In genomic region chr22:26439559-26439958, GRCh38 we compare ENCODE assay signal across 1 cellular context.
A peak's percentile ranks its signal among the peaks of the same experiment; 100 is the strongest.
TF ChIP-seq lines count a peak whose summit lies in the region.

No MANE protein-coding gene starts in this region.

TF ChIP-seq in K562, 482 proteins besides CTCF, POLR2A, EP300 and RAD21:
- peak; percentile 94 for TF ChIP-seq RBM25 (IDR thresholded peaks at IDR 0.05; ENCODE audit: low read depth, low read length, severe bottlenecking)
- TF ChIP-seq ADNP (tag; IDR thresholded peaks at IDR 0.05), result peak; percentile 63; the same call in 1 of the 2 replicates
- TF ChIP-seq AFF1 (IDR thresholded peaks at IDR 0.05; ENCODE audit: low read depth in 1 of 2, partially characterized antibody in 2 of 2), result no peak
- no peak for TF ChIP-seq POLR2AphosphoS5 (IDR thresholded peaks at IDR 0.05; ENCODE audit: control insufficient read depth, insufficient read depth, low read depth, low read length)
- 0 out of 2 replicates have a peak, but pooled peaks have one; percentile 38 for TF ChIP-seq HDAC2 (IDR thresholded peaks at IDR 0.05)
- TF ChIP-seq TEAD1 (CRISPR knock-in tag; IDR thresholded peaks at IDR 0.05), result no peak
- peak; percentile 92 for TF ChIP-seq BCOR (IDR thresholded peaks at IDR 0.05)
- TF ChIP-seq SMARCA5 (IDR thresholded peaks at IDR 0.05), result no peak
- no peak for TF ChIP-seq ZNF282 (CRISPR knock-in tag; IDR thresholded peaks at IDR 0.05)
- peak; percentile 30 to 51; a peak in 2 of 4 replicates for TF ChIP-seq KDM1A (IDR thresholded peaks at IDR 0.05)
- no peak for TF ChIP-seq DNMT1 (IDR thresholded peaks at IDR 0.05)
- TF ChIP-seq RCOR1 (IDR thresholded peaks at IDR 0.05; ENCODE audit: borderline replicate concordance in 1 of 2, low read depth in 2 of 2, low read length in 2 of 2), result 0 out of 4 replicates have a peak, but pooled peaks of 1 of the 2 experiments have one; percentile 27
- peak; percentile 86 for TF ChIP-seq ZFP36 (IDR thresholded peaks at IDR 0.05; ENCODE audit: low read depth, low read length, partially characterized antibody)
- no peak for TF ChIP-seq PYGO2 (tag; IDR thresholded peaks at IDR 0.05)
